ENCODE assay signal across 1 cellular context in the genomic region with DNA sequence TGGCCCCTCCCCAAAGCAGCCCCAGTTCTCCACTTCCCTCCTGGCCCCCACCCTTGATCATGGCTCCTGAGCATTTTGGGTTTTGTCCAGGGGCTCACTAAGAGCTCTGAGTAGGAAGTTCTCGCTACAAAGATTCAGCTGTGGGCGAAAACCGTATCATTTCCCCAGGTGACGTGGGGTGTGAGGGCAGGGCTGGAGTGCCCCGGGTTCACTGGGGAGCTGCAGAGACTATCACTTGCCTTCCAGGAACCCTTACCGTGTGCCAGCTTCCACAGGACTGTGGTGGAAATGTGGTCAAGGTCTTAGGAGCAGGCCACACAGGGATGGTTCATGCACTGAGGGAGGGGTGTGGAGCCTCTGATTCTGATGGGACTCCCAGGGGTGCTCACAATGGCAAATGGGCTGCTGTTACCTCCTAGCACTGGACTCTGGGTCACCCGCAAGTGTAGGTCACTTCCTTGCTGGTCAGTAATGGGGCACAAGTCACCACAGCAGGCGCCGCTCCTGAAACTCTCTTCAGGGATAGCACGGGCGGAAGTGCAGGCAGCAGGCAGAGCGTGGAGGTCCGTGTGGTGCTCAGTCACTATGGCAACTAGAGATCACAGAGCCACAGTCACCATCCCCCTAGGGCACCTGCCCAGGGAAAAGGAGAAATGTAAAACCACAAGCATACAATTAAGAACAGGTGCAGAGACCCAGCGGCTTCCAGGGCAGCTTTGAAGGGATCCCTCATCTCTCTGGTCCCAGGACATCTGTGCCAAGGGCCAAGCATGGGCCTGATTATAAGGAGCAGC.
TF ChIP-seq lines count a peak whose summit lies in the region.

No MANE protein-coding gene starts in this region.

TF ChIP-seq in HepG2, 621 proteins besides CTCF, POLR2A, EP300 and RAD21:
- TF ChIP-seq ZNF670 (CRISPR knock-in tag; IDR thresholded peaks at IDR 0.05; ENCODE audit: borderline replicate concordance) (no peak), ZNF333 (CRISPR knock-in tag; IDR thresholded peaks at IDR 0.05; ENCODE audit: borderline replicate concordance) (no peak), NFKB2 (CRISPR knock-in tag; IDR thresholded peaks at IDR 0.05; ENCODE audit: borderline replicate concordance) (no peak), SIX4 (CRISPR knock-in tag; IDR thresholded peaks at IDR 0.05) (no peak), ZNF556 (CRISPR knock-in tag; IDR thresholded peaks at IDR 0.05; ENCODE audit: borderline replicate concordance) (no peak), NFRKB (IDR thresholded peaks at IDR 0.05) (no peak), REXO4 (CRISPR knock-in tag; IDR thresholded peaks at IDR 0.05; ENCODE audit: borderline replicate concordance) (no peak), NFYB (CRISPR knock-in tag; IDR thresholded peaks at IDR 0.05) (no peak), XRCC5 (optimal IDR thresholded peaks at IDR 0.05; ENCODE audit: low read length) (no peak), HOXA7 (CRISPR knock-in tag; IDR thresholded peaks at IDR 0.05) (no peak), RNF2 (conservative IDR thresholded peaks at IDR 0.05; ENCODE audit: low read depth) (no peak)
- TF ChIP-seq, protein P1, sequence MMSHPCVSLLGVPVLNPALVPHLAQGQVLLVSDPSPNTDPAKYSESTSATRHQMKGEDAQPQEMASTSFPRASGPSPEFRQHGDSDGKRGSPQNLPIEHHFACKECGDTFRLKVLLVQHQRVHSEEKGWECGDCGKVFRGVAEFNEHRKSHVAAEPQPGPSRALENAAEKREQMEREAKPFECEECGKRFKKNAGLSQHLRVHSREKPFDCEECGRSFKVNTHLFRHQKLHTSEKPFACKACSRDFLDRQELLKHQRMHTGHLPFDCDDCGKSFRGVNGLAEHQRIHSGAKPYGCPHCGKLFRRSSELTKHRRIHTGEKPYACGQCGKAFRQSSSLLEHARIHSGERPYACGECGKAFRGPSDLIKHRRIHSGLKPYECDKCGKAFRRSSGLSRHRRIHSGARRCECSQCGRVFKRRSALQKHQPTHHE (CRISPR knock-in tag; IDR thresholded peaks at IDR 0.05; ENCODE audit: borderline replicate concordance): no peak
- TF ChIP-seq, protein P2, sequence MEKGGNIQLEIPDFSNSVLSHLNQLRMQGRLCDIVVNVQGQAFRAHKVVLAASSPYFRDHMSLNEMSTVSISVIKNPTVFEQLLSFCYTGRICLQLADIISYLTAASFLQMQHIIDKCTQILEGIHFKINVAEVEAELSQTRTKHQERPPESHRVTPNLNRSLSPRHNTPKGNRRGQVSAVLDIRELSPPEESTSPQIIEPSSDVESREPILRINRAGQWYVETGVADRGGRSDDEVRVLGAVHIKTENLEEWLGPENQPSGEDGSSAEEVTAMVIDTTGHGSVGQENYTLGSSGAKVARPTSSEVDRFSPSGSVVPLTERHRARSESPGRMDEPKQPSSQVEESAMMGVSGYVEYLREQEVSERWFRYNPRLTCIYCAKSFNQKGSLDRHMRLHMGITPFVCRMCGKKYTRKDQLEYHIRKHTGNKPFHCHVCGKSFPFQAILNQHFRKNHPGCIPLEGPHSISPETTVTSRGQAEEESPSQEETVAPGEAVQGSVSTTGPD (CRISPR knock-in tag; IDR thresholded peaks at IDR 0.05): no peak
- TF ChIP-seq, protein P3, sequence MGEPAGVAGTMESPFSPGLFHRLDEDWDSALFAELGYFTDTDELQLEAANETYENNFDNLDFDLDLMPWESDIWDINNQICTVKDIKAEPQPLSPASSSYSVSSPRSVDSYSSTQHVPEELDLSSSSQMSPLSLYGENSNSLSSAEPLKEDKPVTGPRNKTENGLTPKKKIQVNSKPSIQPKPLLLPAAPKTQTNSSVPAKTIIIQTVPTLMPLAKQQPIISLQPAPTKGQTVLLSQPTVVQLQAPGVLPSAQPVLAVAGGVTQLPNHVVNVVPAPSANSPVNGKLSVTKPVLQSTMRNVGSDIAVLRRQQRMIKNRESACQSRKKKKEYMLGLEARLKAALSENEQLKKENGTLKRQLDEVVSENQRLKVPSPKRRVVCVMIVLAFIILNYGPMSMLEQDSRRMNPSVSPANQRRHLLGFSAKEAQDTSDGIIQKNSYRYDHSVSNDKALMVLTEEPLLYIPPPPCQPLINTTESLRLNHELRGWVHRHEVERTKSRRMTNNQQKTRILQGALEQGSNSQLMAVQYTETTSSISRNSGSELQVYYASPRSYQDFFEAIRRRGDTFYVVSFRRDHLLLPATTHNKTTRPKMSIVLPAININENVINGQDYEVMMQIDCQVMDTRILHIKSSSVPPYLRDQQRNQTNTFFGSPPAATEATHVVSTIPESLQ (CRISPR knock-in tag; conservative IDR thresholded peaks at IDR 0.05): no peak
- TF ChIP-seq, protein P4, sequence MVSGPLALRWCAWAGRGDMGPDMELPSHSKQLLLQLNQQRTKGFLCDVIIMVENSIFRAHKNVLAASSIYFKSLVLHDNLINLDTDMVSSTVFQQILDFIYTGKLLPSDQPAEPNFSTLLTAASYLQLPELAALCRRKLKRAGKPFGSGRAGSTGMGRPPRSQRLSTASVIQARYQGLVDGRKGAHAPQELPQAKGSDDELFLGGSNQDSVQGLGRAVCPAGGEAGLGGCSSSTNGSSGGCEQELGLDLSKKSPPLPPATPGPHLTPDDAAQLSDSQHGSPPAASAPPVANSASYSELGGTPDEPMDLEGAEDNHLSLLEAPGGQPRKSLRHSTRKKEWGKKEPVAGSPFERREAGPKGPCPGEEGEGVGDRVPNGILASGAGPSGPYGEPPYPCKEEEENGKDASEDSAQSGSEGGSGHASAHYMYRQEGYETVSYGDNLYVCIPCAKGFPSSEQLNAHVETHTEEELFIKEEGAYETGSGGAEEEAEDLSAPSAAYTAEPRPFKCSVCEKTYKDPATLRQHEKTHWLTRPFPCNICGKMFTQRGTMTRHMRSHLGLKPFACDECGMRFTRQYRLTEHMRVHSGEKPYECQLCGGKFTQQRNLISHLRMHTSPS (CRISPR knock-in tag; IDR thresholded peaks at IDR 0.05; ENCODE audit: low read depth): no peak
- TF ChIP-seq, protein P5, sequence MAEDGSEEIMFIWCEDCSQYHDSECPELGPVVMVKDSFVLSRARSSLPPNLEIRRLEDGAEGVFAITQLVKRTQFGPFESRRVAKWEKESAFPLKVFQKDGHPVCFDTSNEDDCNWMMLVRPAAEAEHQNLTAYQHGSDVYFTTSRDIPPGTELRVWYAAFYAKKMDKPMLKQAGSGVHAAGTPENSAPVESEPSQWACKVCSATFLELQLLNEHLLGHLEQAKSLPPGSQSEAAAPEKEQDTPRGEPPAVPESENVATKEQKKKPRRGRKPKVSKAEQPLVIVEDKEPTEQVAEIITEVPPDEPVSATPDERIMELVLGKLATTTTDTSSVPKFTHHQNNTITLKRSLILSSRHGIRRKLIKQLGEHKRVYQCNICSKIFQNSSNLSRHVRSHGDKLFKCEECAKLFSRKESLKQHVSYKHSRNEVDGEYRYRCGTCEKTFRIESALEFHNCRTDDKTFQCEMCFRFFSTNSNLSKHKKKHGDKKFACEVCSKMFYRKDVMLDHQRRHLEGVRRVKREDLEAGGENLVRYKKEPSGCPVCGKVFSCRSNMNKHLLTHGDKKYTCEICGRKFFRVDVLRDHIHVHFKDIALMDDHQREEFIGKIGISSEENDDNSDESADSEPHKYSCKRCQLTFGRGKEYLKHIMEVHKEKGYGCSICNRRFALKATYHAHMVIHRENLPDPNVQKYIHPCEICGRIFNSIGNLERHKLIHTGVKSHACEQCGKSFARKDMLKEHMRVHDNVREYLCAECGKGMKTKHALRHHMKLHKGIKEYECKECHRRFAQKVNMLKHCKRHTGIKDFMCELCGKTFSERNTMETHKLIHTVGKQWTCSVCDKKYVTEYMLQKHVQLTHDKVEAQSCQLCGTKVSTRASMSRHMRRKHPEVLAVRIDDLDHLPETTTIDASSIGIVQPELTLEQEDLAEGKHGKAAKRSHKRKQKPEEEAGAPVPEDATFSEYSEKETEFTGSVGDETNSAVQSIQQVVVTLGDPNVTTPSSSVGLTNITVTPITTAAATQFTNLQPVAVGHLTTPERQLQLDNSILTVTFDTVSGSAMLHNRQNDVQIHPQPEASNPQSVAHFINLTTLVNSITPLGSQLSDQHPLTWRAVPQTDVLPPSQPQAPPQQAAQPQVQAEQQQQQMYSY (CRISPR knock-in tag; IDR thresholded peaks at IDR 0.05): no peak
